28 cellular contexts compared by ENCODE assay signal in genomic region chr18:78934003-78934402, GRCh38. TPM values are rescaled to one million over a fixed set of nuclear protein-coding genes. Genes with fewer than 3 reads are reported as not detected.
"Had no signal": no experiment of that assay in that cellular context is flagged by ENCODE, and none has a peak within 500 bp of the region (broad histone marks: within the 10 kb centered on the region; RNA-seq: fewer than 3 reads in every experiment).

No MANE protein-coding gene starts in this region.

- H3K27ac ChIP-seq: ascending aorta, cardiac muscle cell, KMS-11, Peyer's patch, SJSA1 had no signal

- DNase-seq: activated CD4-positive, alpha-beta T cell treated with anti-CD3 and anti-CD28 coated beads for 36 hours; activated CD4-positive, alpha-beta T cell treated with anti-CD3 and anti-CD28 coated beads, Interleukin-2, amount 10 ng/mL, durations not matched to agents 7 days and 5 days; activated CD4-positive, alpha-beta T cell treated with anti-CD3 and anti-CD28 coated beads, Interleukin-2, amount 50 U/mL, for 48 hours; activated CD8-positive, alpha-beta memory T cell treated with anti-CD3 and anti-CD28 coated beads, Interleukin-2, amount 50 U/mL, for 48 hours; activated CD8-positive, alpha-beta T cell treated with anti-CD3 and anti-CD28 coated beads, Interleukin-2, amount 10 ng/mL, durations not matched to agents 7 days and 5 days; activated gamma-delta T cell; activated naive CD4-positive, alpha-beta T cell treated with Interleukin-2 at 50 U/mL for 16 hours; activated naive CD8-positive, alpha-beta T cell treated with anti-CD3 and anti-CD28 coated beads, Interleukin-2, amount 10 ng/mL, durations not matched to agents 7 days and 5 days; activated T-cell treated with anti-CD3 and anti-CD28 coated beads, Interleukin-2, amount 50 U/mL, for 48 hours; amygdala; MM.1S; MV-4-11; NCI-H1092; NCI-H1436 treated with DMSO at 0.1 percent for 48 hours; NCI-H1694 treated with DMSO at 0.1 percent for 48 hours; NCI-H2029; NCI-H345; NCI-H524 treated with DMSO at 0.1 percent for 48 hours; Peyer's patch; RPMI8226; SHP77 treated with DMSO at 0.1 percent for 48 hours; SK-N-SH had no signal

- H3K27me3 ChIP-seq: ascending aorta, cardiac muscle cell, Peyer's patch, SJSA1 had no signal

- H3K4me1 ChIP-seq: ascending aorta, Peyer's patch, SJSA1 had no signal

- ATAC-seq: activated CD4-positive, alpha-beta T cell treated with anti-CD3 and anti-CD28 coated beads for 36 hours; activated CD8-positive, alpha-beta T cell treated with anti-CD3 and anti-CD28 coated beads, Interleukin-2, amount 10 ng/mL, durations not matched to agents 7 days and 5 days; activated T-helper 17 cell treated with anti-CD3 and anti-CD28 coated beads, Interleukin-2, amount 50 U/mL, for 72 hours had no signal

RNA-seq across cellular contexts. Expression of gene SALL3, which starts 45.6 kb away (rescaled TPM):
- total RNA-seq: activated CD4-positive, alpha-beta T cell treated with anti-CD3 and anti-CD28 coated beads for 36 hours; activated CD4-positive, alpha-beta T cell treated with anti-CD3 and anti-CD28 coated beads, Interleukin-2, amount 10 ng/mL, durations not matched to agents 7 days and 5 days; activated CD8-positive, alpha-beta T cell treated with anti-CD3 and anti-CD28 coated beads, Interleukin-2, amount 10 ng/mL, durations not matched to agents 7 days and 5 days; activated naive CD8-positive, alpha-beta T cell treated with anti-CD3 and anti-CD28 coated beads, Interleukin-2, amount 10 ng/mL, durations not matched to agents 7 days and 5 days; activated T-helper 17 cell treated with anti-CD3 and anti-CD28 coated beads, Interleukin-2, amount 50 U/mL, for 72 hours; ascending aorta; LHCN-M2; Peyer's patch had no signal
- polyA plus RNA-seq: SK-N-SH had no signal
